33 cellular contexts compared by ENCODE assay signal in genomic region chr1:223313415-223313754, GRCh38. TPM values are rescaled to one million over a fixed set of nuclear protein-coding genes. Genes with fewer than 3 reads are reported as not detected.
DNase-seq lines count a peak whose midpoint lies in the region; ATAC-seq, FAIRE-seq and TF ChIP-seq lines count a peak whose summit lies in the region.
"Had no signal": no experiment of that assay in that cellular context is flagged by ENCODE, and none has a peak within 500 bp of the region (broad histone marks: within the 10 kb centered on the region; RNA-seq: fewer than 3 reads in every experiment).

No MANE protein-coding gene starts in this region.

- in situ Hi-C loops in K562 (cut with MboI), result no loop called here

- no peak for DNase-seq in K562 (ENCODE audit: extremely low read depth in 1 of 4, low spot score in 3 of 4)
- DNase-seq in activated CD4-positive, alpha-beta T cell treated with anti-CD3 and anti-CD28 coated beads, Interleukin-2, amount 50 U/mL, for 1 hour, result no peak
- DNase-seq: 8988T; ACHN; AML-193; BE2C; C1 segment of cervical spinal cord; Caco-2; Calu3; CD4-positive, alpha-beta memory T cell; CD4-positive, alpha-beta T cell; CD4-positive, CD25-positive, alpha-beta regulatory T cell; CD8-positive, alpha-beta memory T cell; CD8-positive, alpha-beta T cell; COR-L47; DMS 273 treated with DMSO at 0.1 percent for 48 hours; DMS153; DMS53; DMS79; DMS79 treated with DMSO at 0.1 percent for 48 hours; DND-41 had no signal

- H3K4me1 ChIP-seq in K562 (replicated peaks in 1 of 2; ENCODE audit: control insufficient read depth in 2 of 2, insufficient read depth in 2 of 2, low read length in 2 of 2), result no peaks in the 10 kb centered on the region; a peak in 1 of 5 replicates
- H3K4me1 ChIP-seq: A549; BE2C; BLaER1; BLaER1 treated with 17β-estradiol and CSF1 and Interleukin-3, amounts not matched to agents 10 nM and 100 nM had no signal

- no peaks in the 10 kb centered on the region for H4K20me1 ChIP-seq in K562 (replicated peaks; ENCODE audit: control insufficient read depth, insufficient read depth, low read length)
- H4K20me1 ChIP-seq: BLaER1; BLaER1 treated with 17β-estradiol and CSF1 and Interleukin-3, amounts not matched to agents 10 nM and 100 nM had no signal

- H3K9me1 ChIP-seq in K562 (ENCODE audit: control insufficient read depth, insufficient read depth, low read length), result no peaks in the 10 kb centered on the region

- H3K9ac ChIP-seq in K562 (ENCODE audit: insufficient read depth in 1 of 2, low read depth in 2 of 2, low read length in 2 of 2), result no peak overlapping the region
- H3K9ac ChIP-seq: BLaER1; BLaER1 treated with 17β-estradiol and CSF1 and Interleukin-3, amounts not matched to agents 10 nM and 100 nM had no signal

- no peaks in the 10 kb centered on the region for H3K27me3 ChIP-seq in K562 (ENCODE audit: control insufficient read depth in 2 of 2, insufficient read depth in 2 of 2, low read length in 2 of 2)
- H3K27me3 ChIP-seq: BE2C; BLaER1; BLaER1 treated with 17β-estradiol and CSF1 and Interleukin-3, amounts not matched to agents 10 nM and 100 nM had no signal

- H2AFZ ChIP-seq in K562 (ENCODE audit: low read depth, low read length), result no peak overlapping the region

- TF ChIP-seq RAD21 in K562 (CRISPR knock-in tag; conservative IDR thresholded peaks at IDR 0.05 in 1 of 2, IDR thresholded peaks at IDR 0.05 in 1 of 2), result no peak

- no peak for TF ChIP-seq EP300 in K562 (IDR thresholded peaks at IDR 0.05; ENCODE audit: low read length)

- no peak for TF ChIP-seq CTCF in K562 (IDR thresholded peaks at IDR 0.05 in 2 of 3, conservative IDR thresholded peaks at IDR 0.05 in 1 of 3; ENCODE audit: insufficient read depth in 2 of 3, low read depth in 1 of 3, low read length in 3 of 3)

- CTCF ChIA-PET in K562 (lab: Yijun Ruan, JAX; ENCODE audit: low intra/inter-chr PET ratio), result no interaction called here

- POLR2A ChIA-PET in K562 (lab: Yijun Ruan, JAX), result interaction anchor here (0.6 kb wide), 1 partner anchor 51 kb away, joined by 5 read pairs; the partner anchor contains the start of gene SUSD4

- H3K4me2 ChIP-seq in K562 (ENCODE audit: insufficient read depth, low read length), result no peak overlapping the region
- H3K4me2 ChIP-seq: A549; BLaER1; BLaER1 treated with 17β-estradiol and CSF1 and Interleukin-3, amounts not matched to agents 10 nM and 100 nM had no signal

- TF ChIP-seq POLR2A in K562 (conservative IDR thresholded peaks at IDR 0.05), result no peak

- no peak overlapping the region for H3K4me3 ChIP-seq in K562
- H3K4me3 ChIP-seq: A549; BLaER1; BLaER1 treated with 17β-estradiol and CSF1 and Interleukin-3, amounts not matched to agents 10 nM and 100 nM had no signal

- H3K9me3 ChIP-seq in K562 (replicated peaks; ENCODE audit: control insufficient read depth, insufficient read depth, low read depth, low read length), result no peaks in the 10 kb centered on the region
- H3K9me3 ChIP-seq: A549, BE2C, BLaER1, Caco-2 had no signal

- H3K27ac ChIP-seq in K562 (ENCODE audit: extremely low read depth, low read depth, low read length), result no peak overlapping the region
- H3K27ac ChIP-seq: 22Rv1; A549; BLaER1; BLaER1 treated with 17β-estradiol and CSF1 and Interleukin-3, amounts not matched to agents 10 nM and 100 nM; C4-2B had no signal

- ATAC-seq in K562 (no peak), esophagus mucosa (peak; percentile 11), HG03280 (IDR thresholded peaks at IDR 0.05; ENCODE audit: unreplicated experiment) (no peak)
- ATAC-seq: A549; CD8-positive, alpha-beta T cell had no signal

- intact Hi-C loops in K562 (cut with micrococcal nuclease), result no loop called here

- BruUV-seq in K562 (replicated peaks; lab: Mats Ljungman, UMichigan), result no TSS peak

- no peak for FAIRE-seq in K562 (lab: Jason Lieb, UNC)
- FAIRE-seq: A204.1, A549, D721Med had no signal

- no peaks in the 10 kb centered on the region for H3K36me3 ChIP-seq in K562 (ENCODE audit: control insufficient read depth, insufficient read depth, low read length)
- H3K36me3 ChIP-seq: BE2C; BLaER1; BLaER1 treated with 17β-estradiol and CSF1 and Interleukin-3, amounts not matched to agents 10 nM and 100 nM had no signal

- H3K79me2 ChIP-seq in K562 (ENCODE audit: control insufficient read depth, insufficient read depth, low read length), result no peaks in the 10 kb centered on the region

TF ChIP-seq in K562, 482 proteins besides CTCF, POLR2A, EP300 and RAD21 (continues in another document):
- TF ChIP-seq ZNF583 (CRISPR knock-in tag; IDR thresholded peaks at IDR 0.05) (peak; percentile 89; the same call in 1 of the 2 replicates), GMEB1 (CRISPR knock-in tag; IDR thresholded peaks at IDR 0.05) (no peak), DMBX1 (CRISPR knock-in tag; IDR thresholded peaks at IDR 0.05; ENCODE audit: borderline replicate concordance) (peak; percentile 90), CREB1 (IDR thresholded peaks at IDR 0.05) (no peak), CREB1 (CRISPR knock-in tag; IDR thresholded peaks at IDR 0.05) (no peak), C11orf30 (IDR thresholded peaks at IDR 0.05; ENCODE audit: low read depth) (no peak), TEAD2 (tag; IDR thresholded peaks at IDR 0.05) (no peak), ZNF77 (CRISPR knock-in tag; IDR thresholded peaks at IDR 0.05) (no peak), ZNF311 (CRISPR knock-in tag; IDR thresholded peaks at IDR 0.05) (peak; percentile 77; the same call in 1 of the 2 replicates), ZBTB2 (IDR thresholded peaks at IDR 0.05) (no peak), STAG1 (CRISPR knock-in tag; IDR thresholded peaks at IDR 0.05; ENCODE audit: borderline replicate concordance) (no peak), ZNF57 (CRISPR knock-in tag; IDR thresholded peaks at IDR 0.05) (no peak), NFE2 (IDR thresholded peaks at IDR 0.05; ENCODE audit: low read depth) (no peak), EWSR1 (IDR thresholded peaks at IDR 0.05; ENCODE audit: borderline replicate concordance, low read depth, partially characterized antibody) (no peak), NR2C1 (IDR thresholded peaks at IDR 0.05) (no peak), NR2C1 (tag; IDR thresholded peaks at IDR 0.05) (0 out of 2 replicates have a peak, but pooled peaks have one; percentile 11), SP2 (IDR thresholded peaks at IDR 0.05; ENCODE audit: extremely low read depth, low read depth, low read length, poor library complexity, severe bottlenecking) (no peak), MEIS2 (IDR thresholded peaks at IDR 0.05; ENCODE audit: partially characterized antibody) (no peak), ZNF354B (CRISPR knock-in tag; IDR thresholded peaks at IDR 0.05) (peak; percentile 55; the same call in 1 of the 2 replicates), MEF2D (tag; conservative IDR thresholded peaks at IDR 0.05; ENCODE audit: low read depth) (peak; percentile 71), CEBPB (tag; IDR thresholded peaks at IDR 0.05) (no peak), FOXP1 (CRISPR knock-in tag; IDR thresholded peaks at IDR 0.05) (no peak), KLF6 (CRISPR knock-in tag; IDR thresholded peaks at IDR 0.05; ENCODE audit: borderline replicate concordance) (peak; percentile 74; the same call in 1 of the 2 replicates), CHD1 (IDR thresholded peaks at IDR 0.05; ENCODE audit: low read length) (no peak)

RNA-seq across cellular contexts. Expression of gene SUSD4, which starts 50.6 kb away (rescaled TPM):
- total RNA-seq in K562 (2011; cell fraction: chromatin; rRNA removed; ENCODE audit: low replicate concordance), result 0.16 and 0.97 TPM in 2 replicates
- 0.26 and 0.67 TPM in 2 replicates for total RNA-seq in K562 (2011; cell fraction: nucleolus; rRNA removed)
- total RNA-seq in K562 (2011; cell fraction: nucleoplasm; rRNA removed), result 0.23 and 1.1 TPM in 2 replicates
- total RNA-seq in K562 (2014; rRNA removed) (not detected in 2 replicates), K562 (2014; rRNA removed; fragmentation: Illumina TruSeq; extraction: Trizol) (not detected in 2 replicates), K562 (2015; rRNA removed; fragmentation: Illumina TruSeq; extraction: Trizol) (not detected in 2 replicates), K562 (2021) (0.09 TPM in 1 of 2 replicates, not detected in the other), esophagus mucosa (42.2 TPM)
- polyA plus RNA-seq in K562 (2011; rRNA removed) (0.15 and 1.7 TPM in 2 replicates), K562 (2014; fragmentation: Illumina TruSeq; extraction: Trizol) (0.06 and 0.07 TPM in 2 replicates), K562 (2014; fragmentation: Nextera tagmentation; extraction: Ambion mirVana) (under 1 TPM in 1 of 2 experiments, not detected in 1; 0.06 TPM), K562 (2014; rRNA removed) (0.16 TPM in 1 of 2 replicates, not detected in the other)
- polyA plus RNA-seq in K562 (2011; cell fraction: cytosol; rRNA removed), result 0.10 and 1.3 TPM in 2 replicates
- 0.95 and 3.8 TPM in 2 replicates for polyA plus RNA-seq in K562 (2011; cell fraction: nucleus; rRNA removed)
- 0.14 and 0.26 TPM in 2 replicates for polyA plus RNA-seq in K562 (2012)
- 1.0 TPM in 1 of 2 replicates, not detected in the other for polyA minus RNA-seq in K562 (2011; rRNA and poly(A)+ RNA removed)
- 0.38 TPM in 1 of 2 replicates, not detected in the other for polyA minus RNA-seq in K562 (2011; cell fraction: cytosol; rRNA and poly(A)+ RNA removed)
- 0.89 and 0.94 TPM in 2 replicates for polyA minus RNA-seq in K562 (2011; cell fraction: nucleus; rRNA and poly(A)+ RNA removed)
- total RNA-seq: A172, A673, B cell had no signal

Comparison
In these comparisons a context has a peak if more than half of its experiments do, and no peak if none do; other contexts are left out.
1. RNA of gene SUSD4, which starts 50.6 kb away (total RNA-seq): 42.2 TPM in esophagus mucosa (single experiment); 0.09 to 1.1 TPM in K562; every median in the first group is over 10 times any median in the second.